1 cellular context compared by ENCODE assay signal in genomic region chr7:27992092-27992491, GRCh38.
TF ChIP-seq lines count a peak whose summit lies in the region.

No MANE protein-coding gene starts in this region.

TF ChIP-seq in SK-N-SH, 30 proteins besides CTCF, POLR2A, EP300 and RAD21 (continued from another document):
- TF ChIP-seq ZBTB33 (IDR thresholded peaks at IDR 0.05; ENCODE audit: borderline replicate concordance, low read depth) = no peak
- TF ChIP-seq MAX (IDR thresholded peaks at IDR 0.05; ENCODE audit: low read depth) = no peak
- TF ChIP-seq FOSL2 (IDR thresholded peaks at IDR 0.05; ENCODE audit: borderline replicate concordance, low read depth) = no peak
